In the genomic region with DNA sequence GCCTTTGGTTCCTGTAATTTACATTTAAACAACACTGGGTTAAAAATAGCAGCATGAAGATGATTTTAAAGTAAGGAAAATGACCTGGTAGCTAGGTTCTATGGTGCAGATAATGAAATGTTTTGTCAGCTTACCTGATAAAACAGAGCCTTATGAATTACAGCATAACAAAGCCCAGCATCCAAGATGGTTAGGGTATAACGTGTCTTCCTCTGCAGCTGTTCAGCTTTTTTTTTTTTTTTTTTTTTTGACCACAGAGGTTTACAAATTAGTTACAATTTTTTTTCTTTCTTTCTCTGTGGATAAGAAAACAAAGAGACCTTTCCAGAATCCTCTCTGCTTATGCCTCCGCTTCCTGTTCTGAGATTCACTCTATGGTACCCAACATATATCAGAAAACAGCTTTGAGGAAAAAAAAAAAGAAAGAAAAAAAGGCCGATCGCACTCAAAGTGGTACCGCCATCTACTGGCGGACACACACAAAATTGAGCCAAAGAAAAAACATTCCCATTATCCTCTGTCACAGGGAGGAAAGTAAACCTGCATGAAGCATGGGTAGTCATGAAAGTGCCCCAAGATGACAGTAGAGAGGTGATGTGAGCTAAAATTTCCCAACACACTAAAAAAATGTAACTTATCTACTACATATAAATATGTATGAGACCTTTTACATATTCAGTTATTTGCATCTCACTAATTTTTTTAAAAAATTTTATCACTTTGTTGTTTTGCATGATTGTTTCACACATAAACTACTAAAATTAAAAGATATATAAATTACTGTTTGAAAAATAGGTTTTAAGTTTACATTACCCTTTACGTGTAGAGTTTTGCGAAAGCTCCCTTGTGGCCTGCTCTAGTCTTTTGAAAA, we compare ENCODE assay signal across 8 cellular contexts. TPM values are rescaled to one million over a fixed set of nuclear protein-coding genes. Genes with fewer than 3 reads are reported as not detected.
A peak's percentile ranks its signal among the peaks of the same experiment; 100 is the strongest.
DNase-seq lines count a peak whose midpoint lies in the region; ATAC-seq and TF ChIP-seq lines count a peak whose summit lies in the region.

SCN3A (minus strand) TSS at position 362 of the 871 bp plus-strand sequence. CDS start 27,656 bp downstream, outside the sequence.

- 16% methylated on average over 8 of the region's 8 CpGs for WGBS in mammary epithelial cell (ENCODE audit: low coverage, missing lambda C conversion rate)
- WGBS in right lobe of liver (ENCODE audit: insufficient coverage, low coverage, low lambda C conversion rate, missing lambda C conversion rate): 19% methylated on average over 8 of the region's 8 CpGs

- intact Hi-C loops in mammary epithelial cell (cut with micrococcal nuclease): loop anchor here (1.0 to 5.0 kb wide), 4 partner anchors 63 to 467 kb away; no protein-coding TSS in a partner anchor
- intact Hi-C loops in right lobe of liver (cut with DNase I): loop anchor here (10.0 kb wide), 2 partner anchors 179 to 189 kb away; no protein-coding TSS in a partner anchor
- intact Hi-C loops in posterior vena cava (cut with DNase I): loop anchor here (5.0 to 10.0 kb wide), 2 partner anchors 179 to 187 kb away; no protein-coding TSS in a partner anchor

- H3K9me3 ChIP-seq in mammary epithelial cell (replicated peaks; ENCODE audit: insufficient read depth, low read length) (no peaks in the 10 kb centered on the region), right lobe of liver (no peaks in the 10 kb centered on the region)

- H3K79me2 ChIP-seq in mammary epithelial cell (ENCODE audit: insufficient read depth, low read length): no peaks in the 10 kb centered on the region

- CTCF ChIA-PET in mammary epithelial cell (lab: Charles Lee; ENCODE audit: low non-redundant PET): interaction anchor here (0.6 to 1.4 kb wide), 11 partner anchors 112 to 670 kb away, joined by 3 to 32 read pairs (median 5); partner anchors contain the start of gene COBLL1

- peak; percentile 73 to 80 for TF ChIP-seq CTCF in mammary epithelial cell (conservative IDR thresholded peaks at IDR 0.05 in 1 of 2, IDR thresholded peaks at IDR 0.05 in 1 of 2; ENCODE audit: extremely low read depth in 1 of 2, insufficient read depth in 1 of 2, low read depth in 1 of 2, low read length in 2 of 2)
- peak; percentile 47 to 77 (median 70) for TF ChIP-seq CTCF in right lobe of liver (IDR thresholded peaks at IDR 0.05)

- no peak within 1 kb of the TSS for H3K4me2 ChIP-seq in mammary epithelial cell (ENCODE audit: insufficient read depth, low read depth, low read length)

- H3K4me1 ChIP-seq in mammary epithelial cell (ENCODE audit: insufficient read depth, low read length) (peaks cover 2% of the 10 kb centered on the region), right lobe of liver (no peaks in the 10 kb centered on the region)

- no peak for TF ChIP-seq POLR2A in right lobe of liver (IDR thresholded peaks at IDR 0.05)

- no peaks in the 10 kb centered on the region for H3K36me3 ChIP-seq in mammary epithelial cell (ENCODE audit: insufficient read depth, low read length)
- H3K36me3 ChIP-seq in right lobe of liver: no peaks in the 10 kb centered on the region

- DNase-seq in Daoy (ENCODE audit: low read depth) (peak; percentile 44), HK-2 (ENCODE audit: unreplicated experiment) (peak; percentile 36), NCI-H748 (lab: John Stamatoyannopoulos, UW; ENCODE audit: unreplicated experiment) (peak; percentile 94), mammary epithelial cell (peak; percentile 37), right lobe of liver (peak in 1 of 3 donors; percentile 42), posterior vena cava (ENCODE audit: low spot score) (no peak)

- H4K20me1 ChIP-seq in mammary epithelial cell (ENCODE audit: insufficient read depth, low read length): no peaks in the 10 kb centered on the region

- H2AFZ ChIP-seq in mammary epithelial cell (ENCODE audit: low read depth, low read length): no peak within 1 kb of the TSS

- H3K27me3 ChIP-seq in mammary epithelial cell (ENCODE audit: insufficient read depth, low read length) (no peaks in the 10 kb centered on the region), right lobe of liver (no peaks in the 10 kb centered on the region)

- in situ Hi-C loops in mammary epithelial cell (cut with MboI; ENCODE audit: low sequenced_read_pairs in 2 of 2): loop anchor here (10.0 kb wide), 2 partner anchors 189 to 199 kb away; no protein-coding TSS in a partner anchor

- H3K4me3 ChIP-seq in mammary epithelial cell (replicated peaks in 1 of 3; ENCODE audit: insufficient read depth in 1 of 3, low read depth in 2 of 3, low read length in 3 of 3): no peak within 1 kb of the TSS
- no peak within 1 kb of the TSS for H3K4me3 ChIP-seq in right lobe of liver

- ATAC-seq in GM19452 (IDR thresholded peaks at IDR 0.05; ENCODE audit: unreplicated experiment): peak; percentile 77
- ATAC-seq in right lobe of liver: peak; percentile 64 to 83 (median 77)
- ATAC-seq in GM19463 (IDR thresholded peaks at IDR 0.05; ENCODE audit: unreplicated experiment): no peak

- no peak within 1 kb of the TSS for H3K27ac ChIP-seq in mammary epithelial cell (ENCODE audit: insufficient read depth, low read depth, low read length)
- H3K27ac ChIP-seq in right lobe of liver: no peak within 1 kb of the TSS

- no TSS peak for BruUV-seq in mammary epithelial cell (replicated peaks; lab: Mats Ljungman, UMichigan)

- no peak within 1 kb of the TSS for H3K9ac ChIP-seq in mammary epithelial cell (ENCODE audit: insufficient read depth, low read length)

- dilution Hi-C loops in mammary epithelial cell (cut with HindIII; ENCODE audit: low sequenced_read_pairs): no loop called here

RNA-seq across cellular contexts. Expression of gene SCN3A, which starts in this region (rescaled TPM):
- 0.69 and 0.98 TPM in 2 replicates for total RNA-seq in Daoy (2014; rRNA removed; shearing (Covaris generic))
- not detected for total RNA-seq in mammary epithelial cell
- 0.01 TPM for polyA plus RNA-seq in mammary epithelial cell
- polyA minus RNA-seq in mammary epithelial cell: not detected
- total RNA-seq in right lobe of liver: under 1 TPM in 3 of 6 experiments, not detected in 3; 0.02 to 0.17 (median 0.06) TPM
- 1 to 10 TPM; 5.1 to 5.8 TPM for total RNA-seq in posterior vena cava

Comparison
In these comparisons a context has a peak if more than half of its experiments do, and no peak if none do; other contexts are left out.
1. Peak in DNase-seq in Daoy; RNA of the gene not detected or under 1 TPM.
2. Peak in DNase-seq in mammary epithelial cell; RNA of the gene not detected or under 1 TPM.
3. Peak in ATAC-seq in right lobe of liver; RNA of the gene not detected or under 1 TPM.